Comparison of ENCODE assay signal across 24 cellular contexts in the genomic region with DNA sequence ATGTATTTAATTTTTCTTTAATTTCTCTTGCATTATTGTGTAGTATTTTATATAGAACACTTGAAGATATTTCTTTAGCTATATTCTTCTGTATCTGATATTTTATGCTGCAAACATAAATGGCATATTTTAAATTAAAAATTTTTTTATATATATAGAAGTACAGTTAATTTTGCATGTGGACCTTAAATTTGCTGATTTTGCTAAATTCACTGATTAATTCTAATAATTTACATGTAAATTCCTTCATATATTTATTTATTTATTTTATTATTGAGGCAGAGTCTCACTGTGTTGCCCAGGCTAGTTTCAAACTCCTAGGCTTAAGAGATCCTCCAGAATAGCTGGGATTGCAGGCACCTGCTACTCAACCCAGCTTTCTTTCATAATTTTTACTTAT.
DNase-seq lines count a peak whose midpoint lies in the region; ATAC-seq, FAIRE-seq and TF ChIP-seq lines count a peak whose summit lies in the region.
"Had no signal": no experiment of that assay in that cellular context is flagged by ENCODE, and none has a peak within 500 bp of the region (broad histone marks: within the 10 kb centered on the region; RNA-seq: fewer than 3 reads in every experiment).

No MANE protein-coding gene starts in this region.

- no peaks in the 10 kb centered on the region for H4K20me1 ChIP-seq in K562 (replicated peaks; ENCODE audit: control insufficient read depth, insufficient read depth, low read length)
- H4K20me1 ChIP-seq: BLaER1 treated with 17β-estradiol and CSF1 and Interleukin-3, amounts not matched to agents 10 nM and 100 nM had no signal

- H3K4me1 ChIP-seq in A549 (no peaks in the 10 kb centered on the region), K562 (replicated peaks in 1 of 2; ENCODE audit: control insufficient read depth in 2 of 2, insufficient read depth in 2 of 2, low read length in 2 of 2) (no peaks in the 10 kb centered on the region)
- H3K4me1 ChIP-seq: BLaER1 treated with 17β-estradiol and CSF1 and Interleukin-3, amounts not matched to agents 10 nM and 100 nM; HAP-1 had no signal

- no peaks in the 10 kb centered on the region for H3K9me3 Mint-ChIP-seq in activated CD4-positive, alpha-beta memory T cell treated with anti-CD3 and anti-CD28 coated beads, Interleukin-2, amount 10 ng/mL, durations not matched to agents 7 days and 5 days
- H3K9me3 Mint-ChIP-seq: GM23338, HFFc6 had no signal

- H3K4me3 ChIP-seq in A549 (no peak overlapping the region), K562 (no peak overlapping the region)
- H3K4me3 ChIP-seq: BLaER1 treated with 17β-estradiol and CSF1 and Interleukin-3, amounts not matched to agents 10 nM and 100 nM; GM12878; GM23338; HAP-1 had no signal

- no peaks in the 10 kb centered on the region for H3K79me2 ChIP-seq in K562 (ENCODE audit: control insufficient read depth, insufficient read depth, low read length)

- no peak for DNase-seq in A549 (ENCODE audit: low read depth in 1 of 2, low spot score in 1 of 2)
- no peak for DNase-seq in K562 (ENCODE audit: extremely low read depth in 1 of 4, low spot score in 3 of 4)
- DNase-seq in frontal cortex (ENCODE audit: low spot score in 2 of 2), result no peak
- DNase-seq in dedifferentiated amniotic fluid mesenchymal stem cell (ENCODE audit: extremely low spot score), result no peak
- no peak for DNase-seq in activated CD4-positive, alpha-beta memory T cell treated with anti-CD3 and anti-CD28 coated beads, Interleukin-2, amount 10 ng/mL, durations not matched to agents 7 days and 5 days
- DNase-seq: ACHN; AML-193; BE2C; CD4-positive, alpha-beta T cell; CD8-positive, alpha-beta memory T cell; DMS 273 treated with DMSO at 0.1 percent for 48 hours; DMS79; EL; GDM1; HFFc6 had no signal

- no peaks in the 10 kb centered on the region for H3K4me1 Mint-ChIP-seq in activated CD4-positive, alpha-beta memory T cell treated with anti-CD3 and anti-CD28 coated beads, Interleukin-2, amount 10 ng/mL, durations not matched to agents 7 days and 5 days
- H3K4me1 Mint-ChIP-seq: CD14-positive monocyte; CD8-positive, alpha-beta memory T cell had no signal

- BruUV-seq in K562 (replicated peaks; lab: Mats Ljungman, UMichigan), result no TSS peak

- no peak for TF ChIP-seq EP300 in A549 (IDR thresholded peaks at IDR 0.05)
- no peak for TF ChIP-seq EP300 in K562 (IDR thresholded peaks at IDR 0.05; ENCODE audit: low read length)

- in situ Hi-C loops in K562 (cut with MboI), result no loop called here

- TF ChIP-seq RAD21 in A549 (conservative IDR thresholded peaks at IDR 0.05 in 1 of 2, IDR thresholded peaks at IDR 0.05 in 1 of 2), result no peak
- TF ChIP-seq RAD21 in K562 (CRISPR knock-in tag; conservative IDR thresholded peaks at IDR 0.05 in 1 of 2, IDR thresholded peaks at IDR 0.05 in 1 of 2), result no peak

- POLR2A ChIA-PET in A549 (lab: Yijun Ruan, JAX), result no interaction called here
- POLR2A ChIA-PET in K562 (lab: Yijun Ruan, JAX), result no interaction called here
- POLR2A ChIA-PET in activated CD4-positive, alpha-beta memory T cell treated with anti-CD3 and anti-CD28 coated beads, Interleukin-2, amount 10 ng/mL, durations not matched to agents 7 days and 5 days (lab: Charles Lee), result no interaction called here

- H3K27ac Mint-ChIP-seq in activated CD4-positive, alpha-beta memory T cell treated with anti-CD3 and anti-CD28 coated beads, Interleukin-2, amount 10 ng/mL, durations not matched to agents 7 days and 5 days, result no peak overlapping the region
- H3K27ac Mint-ChIP-seq: CD14-positive monocyte; CD4-positive, alpha-beta T cell; CD8-positive, alpha-beta memory T cell; GM23338; HFFc6 had no signal

- FAIRE-seq in A549 (lab: Jason Lieb, UNC), result no peak
- FAIRE-seq in K562 (lab: Jason Lieb, UNC), result no peak
- FAIRE-seq in frontal cortex (lab: Jason Lieb, UNC), result peak; percentile 52
- FAIRE-seq: D721Med, GM12878, GM19239, H54 had no signal

- no peak overlapping the region for H2AFZ ChIP-seq in K562 (ENCODE audit: low read depth, low read length)
- H2AFZ ChIP-seq: GM23338 had no signal

- H3K9me1 ChIP-seq in K562 (ENCODE audit: control insufficient read depth, insufficient read depth, low read length), result no peaks in the 10 kb centered on the region

- CTCF ChIA-PET in A549 (lab: Yijun Ruan, JAX), result no interaction called here
- CTCF ChIA-PET in K562 (lab: Yijun Ruan, JAX; ENCODE audit: low intra/inter-chr PET ratio), result no interaction called here
- CTCF ChIA-PET in activated CD4-positive, alpha-beta memory T cell treated with anti-CD3 and anti-CD28 coated beads, Interleukin-2, amount 10 ng/mL, durations not matched to agents 7 days and 5 days (lab: Charles Lee), result no interaction called here

- no peak for ATAC-seq in A549
- ATAC-seq in K562, result no peak
- ATAC-seq in GM21786 (IDR thresholded peaks at IDR 0.05; ENCODE audit: unreplicated experiment), result no peak
- ATAC-seq: GM12878, GM23338 had no signal

- H3K27ac ChIP-seq in A549, result no peak overlapping the region
- H3K27ac ChIP-seq in K562 (ENCODE audit: extremely low read depth, low read depth, low read length), result no peak overlapping the region
- H3K27ac ChIP-seq: BLaER1 treated with 17β-estradiol and CSF1 and Interleukin-3, amounts not matched to agents 10 nM and 100 nM had no signal

- no peaks in the 10 kb centered on the region for H3K36me3 Mint-ChIP-seq in activated CD4-positive, alpha-beta memory T cell treated with anti-CD3 and anti-CD28 coated beads, Interleukin-2, amount 10 ng/mL, durations not matched to agents 7 days and 5 days (ENCODE audit: low read depth)
- H3K36me3 Mint-ChIP-seq: CD14-positive monocyte; CD8-positive, alpha-beta memory T cell had no signal

- H3K9me3 ChIP-seq in A549 (no peaks in the 10 kb centered on the region), K562 (replicated peaks; ENCODE audit: control insufficient read depth, insufficient read depth, low read depth, low read length) (no peaks in the 10 kb centered on the region)
- H3K9me3 ChIP-seq: BE2C; BLaER1 treated with 17β-estradiol and CSF1 and Interleukin-3, amounts not matched to agents 10 nM and 100 nM; HAP-1 had no signal

- no peak for TF ChIP-seq CTCF in A549 (IDR thresholded peaks at IDR 0.05)
- no peak for TF ChIP-seq CTCF in K562 (IDR thresholded peaks at IDR 0.05 in 2 of 3, conservative IDR thresholded peaks at IDR 0.05 in 1 of 3; ENCODE audit: insufficient read depth in 2 of 3, low read depth in 1 of 3, low read length in 3 of 3)

- H3K9ac ChIP-seq in K562 (ENCODE audit: insufficient read depth in 1 of 2, low read depth in 2 of 2, low read length in 2 of 2), result no peak overlapping the region
- H3K9ac ChIP-seq: BLaER1 treated with 17β-estradiol and CSF1 and Interleukin-3, amounts not matched to agents 10 nM and 100 nM had no signal

- TF ChIP-seq POLR2A in A549 (IDR thresholded peaks at IDR 0.05; ENCODE audit: low read length) (no peak), K562 (conservative IDR thresholded peaks at IDR 0.05) (no peak)

- no peaks in the 10 kb centered on the region for H3K27me3 Mint-ChIP-seq in activated CD4-positive, alpha-beta memory T cell treated with anti-CD3 and anti-CD28 coated beads, Interleukin-2, amount 10 ng/mL, durations not matched to agents 7 days and 5 days
- H3K27me3 Mint-ChIP-seq: CD4-positive, alpha-beta T cell; CD8-positive, alpha-beta memory T cell had no signal

- H3K4me3 Mint-ChIP-seq in activated CD4-positive, alpha-beta memory T cell treated with anti-CD3 and anti-CD28 coated beads, Interleukin-2, amount 10 ng/mL, durations not matched to agents 7 days and 5 days, result no peak overlapping the region
- H3K4me3 Mint-ChIP-seq: CD14-positive monocyte; CD4-positive, alpha-beta T cell; CD8-positive, alpha-beta memory T cell; GM23338; HFFc6 had no signal

- no peaks in the 10 kb centered on the region for H3K36me3 ChIP-seq in K562 (ENCODE audit: control insufficient read depth, insufficient read depth, low read length)
- H3K36me3 ChIP-seq: BE2C; BLaER1 treated with 17β-estradiol and CSF1 and Interleukin-3, amounts not matched to agents 10 nM and 100 nM; HAP-1 had no signal

- intact Hi-C loops in K562 (cut with micrococcal nuclease), result no loop called here

- H3K27me3 ChIP-seq in K562 (ENCODE audit: control insufficient read depth in 2 of 2, insufficient read depth in 2 of 2, low read length in 2 of 2), result no peaks in the 10 kb centered on the region
- H3K27me3 ChIP-seq: BE2C; BLaER1 treated with 17β-estradiol and CSF1 and Interleukin-3, amounts not matched to agents 10 nM and 100 nM had no signal

- H3K4me2 ChIP-seq in A549 (no peak overlapping the region), K562 (ENCODE audit: insufficient read depth, low read length) (no peak overlapping the region)
- H3K4me2 ChIP-seq: BLaER1 treated with 17β-estradiol and CSF1 and Interleukin-3, amounts not matched to agents 10 nM and 100 nM; GM23338 had no signal

TF ChIP-seq in A549, 52 proteins besides CTCF, POLR2A, EP300 and RAD21:
- TF ChIP-seq MAFK (IDR thresholded peaks at IDR 0.05; ENCODE audit: partially characterized antibody) (peak; percentile 7), CEBPB (IDR thresholded peaks at IDR 0.05) (no peak)
- TF ChIP-seq, protein P1, sequence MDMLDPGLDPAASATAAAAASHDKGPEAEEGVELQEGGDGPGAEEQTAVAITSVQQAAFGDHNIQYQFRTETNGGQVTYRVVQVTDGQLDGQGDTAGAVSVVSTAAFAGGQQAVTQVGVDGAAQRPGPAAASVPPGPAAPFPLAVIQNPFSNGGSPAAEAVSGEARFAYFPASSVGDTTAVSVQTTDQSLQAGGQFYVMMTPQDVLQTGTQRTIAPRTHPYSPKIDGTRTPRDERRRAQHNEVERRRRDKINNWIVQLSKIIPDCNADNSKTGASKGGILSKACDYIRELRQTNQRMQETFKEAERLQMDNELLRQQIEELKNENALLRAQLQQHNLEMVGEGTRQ (IDR thresholded peaks at IDR 0.05), result no peak

TF ChIP-seq in K562, 482 proteins besides CTCF, POLR2A, EP300 and RAD21 (continues in another document):
- TF ChIP-seq CREB3 (tag; conservative IDR thresholded peaks at IDR 0.05; ENCODE audit: low read depth) (no peak), KLF16 (IDR thresholded peaks at IDR 0.05) (no peak), ZBTB43 (CRISPR knock-in tag; IDR thresholded peaks at IDR 0.05) (no peak)

Comparison
In these comparisons a context has a peak if more than half of its experiments do, and no peak if none do; other contexts are left out.
1. Of the 35 proteins assayed by ChIP-seq in both K562 and A549: peak only in K562: none; only in A549: none; in both: MAFK; in neither: 34.